6 cellular contexts compared by ENCODE assay signal in the genomic region with DNA sequence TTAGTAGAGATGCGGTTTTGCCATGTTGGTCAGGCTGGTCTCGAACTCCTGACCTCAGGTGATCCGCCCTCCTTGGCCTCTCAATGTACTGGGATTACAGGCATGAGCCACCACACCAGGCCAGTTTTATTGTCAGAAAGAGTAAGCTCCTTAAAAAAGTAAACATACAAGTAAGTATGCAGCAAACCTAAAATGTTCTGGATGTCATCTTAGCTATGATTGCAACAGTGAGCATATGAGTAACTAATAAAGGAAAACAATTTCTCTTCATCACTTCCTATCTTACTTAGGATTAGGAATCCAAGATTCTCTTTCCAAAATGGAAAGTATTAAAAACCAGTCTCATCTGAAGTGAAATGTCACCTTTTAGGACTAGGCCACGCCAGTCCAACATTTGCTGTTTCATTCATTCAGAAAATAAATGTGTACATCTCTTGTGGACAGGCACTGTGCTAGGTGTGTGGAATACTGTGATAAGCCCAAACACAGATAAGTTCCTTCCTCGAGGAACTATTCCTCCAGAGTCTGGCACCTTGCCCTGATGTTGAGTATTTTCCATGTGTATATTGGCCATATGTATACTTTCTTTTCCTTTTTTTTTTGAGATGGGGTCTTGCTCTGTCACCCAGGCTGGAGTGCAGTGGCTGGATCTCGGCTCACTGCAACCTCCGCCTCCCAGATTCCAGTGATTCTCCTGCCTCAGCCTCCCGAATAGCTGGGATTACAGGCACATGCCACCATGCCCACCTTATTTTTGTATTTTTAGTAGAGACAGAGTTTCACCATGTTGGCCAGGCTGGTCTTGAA. TPM values are rescaled to one million over a fixed set of nuclear protein-coding genes. Genes with fewer than 3 reads are reported as not detected.
A peak's percentile ranks its signal among the peaks of the same experiment; 100 is the strongest.
DNase-seq lines count a peak whose midpoint lies in the region; TF ChIP-seq lines count a peak whose summit lies in the region.
"Not testable (repeated sequence)": the region's sequence is repeated elsewhere in the genome, so short reads cannot be mapped to it uniquely, and the experiment has no call there.

No MANE protein-coding gene starts in this region.

- H3K36me3 ChIP-seq in GM23248 (ENCODE audit: low read depth); fibroblast of lung (ENCODE audit: control insufficient read depth, insufficient read depth, low read length): not testable (repeated sequence)

- peak overlapping the region; percentile 4 for H2AFZ ChIP-seq in GM23248
- H2AFZ ChIP-seq in fibroblast of lung (ENCODE audit: low read length), result not testable (repeated sequence)

- TF ChIP-seq CTCF in AG10803 (conservative IDR thresholded peaks at IDR 0.05; ENCODE audit: low read length); fibroblast of lung (conservative IDR thresholded peaks at IDR 0.05 in 1 of 2, IDR thresholded peaks at IDR 0.05 in 1 of 2; ENCODE audit: low read depth in 1 of 2, low read length in 2 of 2); foreskin fibroblast (IDR thresholded peaks at IDR 0.05; ENCODE audit: low read depth, low read length): not testable (repeated sequence)

- in situ Hi-C loops in GM23248 (cut with MboI), result not testable (repeated sequence)

- not testable (repeated sequence) for H3K9me3 ChIP-seq in GM23248 (ENCODE audit: low read depth); fibroblast of lung (ENCODE audit: control insufficient read depth, insufficient read depth, low read depth, low read length)

- not testable (repeated sequence) for H4K20me1 ChIP-seq in GM23248 (ENCODE audit: insufficient read depth); fibroblast of lung (ENCODE audit: control insufficient read depth, extremely low read depth, insufficient read depth, low read length)

- not testable (repeated sequence) for H3K27me3 ChIP-seq in GM23248 (replicated peaks; ENCODE audit: insufficient read depth); fibroblast of lung (ENCODE audit: control insufficient read depth, insufficient read depth, low read length)

- H3K79me2 ChIP-seq in GM23248 (ENCODE audit: insufficient read depth); fibroblast of lung (ENCODE audit: control insufficient read depth, insufficient read depth, low read length): not testable (repeated sequence)

- H3K9ac ChIP-seq in GM23248; fibroblast of lung (ENCODE audit: insufficient read depth, low read length): not testable (repeated sequence)

- H3K4me2 ChIP-seq in GM23248 (ENCODE audit: unreplicated experiment) (peak overlapping the region; percentile 27), fibroblast of lung (ENCODE audit: extremely low read depth, insufficient read depth, low read length) (peak overlapping the region; percentile 52)

- DNase-seq in AG10803 (ENCODE audit: low read depth) (peak; percentile 72), GM23248 (peak; percentile 68), OCI-M1 (lab: John Stamatoyannopoulos, UW) (peak; percentile 41), amniotic epithelial cell (ENCODE audit: low read depth) (peak; percentile 39), fibroblast of lung (ENCODE audit: low read depth in 2 of 2) (peak in 1 of 2 donors; percentile 33), foreskin fibroblast (peak; percentile 50 to 77)

- not testable (repeated sequence) for H3K4me3 ChIP-seq in AG10803 (ENCODE audit: low read length); GM23248; fibroblast of lung (replicated peaks in 1 of 4; ENCODE audit: control extremely low read depth in 1 of 4, insufficient read depth in 1 of 4, low read depth in 3 of 4, low read length in 4 of 4); foreskin fibroblast (ENCODE audit: low read depth in 1 of 2, low read length in 2 of 2)

- H3K27ac ChIP-seq in GM23248 (peak overlapping the region; percentile 32), fibroblast of lung (ENCODE audit: insufficient read depth, low read length) (peak overlapping the region; percentile 26)

- H3K9me2 ChIP-seq in GM23248 (ENCODE audit: insufficient read depth), result not testable (repeated sequence)

- peaks cover 24% of the 10 kb centered on the region for H3F3A ChIP-seq in GM23248 (ENCODE audit: insufficient read depth)

- H3K4me1 ChIP-seq in GM23248 (ENCODE audit: insufficient read depth) (peaks cover 23% of the 10 kb centered on the region), fibroblast of lung (ENCODE audit: control insufficient read depth, extremely low read depth, insufficient read depth, low read length) (peaks cover 12% of the 10 kb centered on the region)

- WGBS in GM23248 (ENCODE audit: low coverage in 1 of 2, low lambda C conversion rate in 2 of 2, missing lambda C conversion rate in 2 of 2), 2 experiments, result 84 to 91% methylated on average over 8 of the region's 8 CpGs

RNA-seq across cellular contexts. Expression of a gene that starts 5.9 kb away (rescaled TPM):
- total RNA-seq in GM23248 (2014; rRNA removed; shearing (Covaris generic)), result 3.2 and 3.7 TPM in 2 replicates
- polyA plus RNA-seq in GM23248 (2016; fragmentation: Nextera tagmentation; extraction: Ambion mirVana), result 18.8 and 19.4 TPM in 2 replicates
- total RNA-seq in fibroblast of lung, result 3.9 and 5.6 TPM in 2 replicates
- 7.5 and 12.5 TPM in 2 replicates for polyA plus RNA-seq in fibroblast of lung
- polyA plus RNA-seq in fibroblast of lung (2012), result 12.5 and 15.7 TPM in 2 replicates
- polyA minus RNA-seq in fibroblast of lung (ENCODE audit: low replicate concordance), result 19.7 and 23.8 TPM in 2 replicates
